In the genomic region with DNA sequence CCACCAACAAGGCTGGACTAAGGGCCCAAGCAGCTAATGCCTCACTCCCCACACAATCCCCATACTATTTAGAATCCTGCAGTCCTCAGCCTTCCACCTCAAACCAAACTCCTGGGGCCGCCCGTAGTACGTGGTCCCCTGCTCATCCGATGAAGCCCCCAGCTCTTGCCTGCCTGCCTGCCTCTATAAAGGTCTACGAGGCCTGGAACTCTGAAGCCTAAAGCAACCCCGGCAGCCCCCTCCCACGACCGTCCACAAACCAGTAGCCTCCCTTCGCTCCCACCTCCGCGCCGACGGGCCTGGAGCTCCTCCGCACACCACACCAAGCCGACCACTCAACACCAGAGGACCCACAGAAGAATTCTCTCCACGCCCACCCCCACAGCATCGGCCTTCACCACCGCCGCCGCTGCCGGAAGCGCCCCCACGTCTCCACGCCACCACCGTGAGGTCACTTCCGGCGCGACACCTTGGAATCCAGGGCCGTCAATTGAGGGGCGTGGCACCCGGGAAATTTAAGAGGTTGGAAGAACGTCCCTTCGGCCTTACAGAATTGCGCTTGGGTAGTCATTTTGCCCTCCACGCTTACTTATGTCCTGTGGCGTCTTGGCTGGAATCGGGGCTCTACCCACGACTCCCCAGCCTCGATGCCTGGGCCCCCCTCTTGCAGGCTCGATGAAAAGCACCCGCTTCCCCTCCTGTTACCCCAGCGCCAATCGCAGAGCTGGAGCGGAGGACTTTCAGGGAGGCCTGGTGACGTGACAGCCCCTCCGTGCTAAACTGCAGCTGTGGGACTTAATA, we compare ENCODE assay signal across 8 cellular contexts. TPM values are rescaled to one million over a fixed set of nuclear protein-coding genes. Genes with fewer than 3 reads are reported as not detected.
DNase-seq lines count a peak whose midpoint lies in the region; ATAC-seq and TF ChIP-seq lines count a peak whose summit lies in the region.

A gene with protein sequence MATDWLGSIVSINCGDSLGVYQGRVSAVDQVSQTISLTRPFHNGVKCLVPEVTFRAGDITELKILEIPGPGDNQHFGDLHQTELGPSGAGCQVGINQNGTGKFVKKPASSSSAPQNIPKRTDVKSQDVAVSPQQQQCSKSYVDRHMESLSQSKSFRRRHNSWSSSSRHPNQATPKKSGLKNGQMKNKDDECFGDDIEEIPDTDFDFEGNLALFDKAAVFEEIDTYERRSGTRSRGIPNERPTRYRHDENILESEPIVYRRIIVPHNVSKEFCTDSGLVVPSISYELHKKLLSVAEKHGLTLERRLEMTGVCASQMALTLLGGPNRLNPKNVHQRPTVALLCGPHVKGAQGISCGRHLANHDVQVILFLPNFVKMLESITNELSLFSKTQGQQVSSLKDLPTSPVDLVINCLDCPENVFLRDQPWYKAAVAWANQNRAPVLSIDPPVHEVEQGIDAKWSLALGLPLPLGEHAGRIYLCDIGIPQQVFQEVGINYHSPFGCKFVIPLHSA (minus strand): TSS at position 428 of the 801 bp plus-strand sequence. CDS start 20,900 bp downstream, outside the sequence.

- WGBS in adrenal gland, 4 donors, result 0 to 1% (median 1%) methylated on average over 27 to 46 of the region's 46 CpGs
- 0% methylated on average over 46 of the region's 46 CpGs for WGBS in heart right ventricle, 2 donors

- CTCF ChIA-PET in HEK293T (lab: Yijun Ruan, JAX), result interaction anchor here (1.0 kb wide), 1 partner anchor 73 kb away, joined by 3 read pairs; no protein-coding TSS in a partner anchor

- H3K9me3 ChIP-seq in ES-I3 (ENCODE audit: control insufficient read depth, insufficient read depth, low read length) (no peaks in the 10 kb centered on the region), adrenal gland (replicated peaks in 1 of 3) (no peaks in the 10 kb centered on the region), heart right ventricle (no peaks in the 10 kb centered on the region)

- TF ChIP-seq POLR2A in adrenal gland (IDR thresholded peaks at IDR 0.05), result no peak

- DNase-seq in HEK293T (ENCODE audit: extremely low spot score) (peak; percentile 95), NCI-H128 (lab: John Stamatoyannopoulos, UW; ENCODE audit: unreplicated experiment) (peak; percentile 40), T-helper 1 cell (peak; percentile 67 to 87 (median 81)), adrenal gland (peak; percentile 81 to 92 (median 90)), heart right ventricle (peak; percentile 88 to 91), posterior cingulate gyrus (peak; percentile 82 to 98 (median 90)), type B pancreatic cell (ENCODE audit: extremely low spot score, unreplicated experiment) (peak; percentile 87)

- H3K36me3 ChIP-seq in ES-I3 (ENCODE audit: insufficient read depth, low read length), result no peaks in the 10 kb centered on the region
- H3K36me3 ChIP-seq in adrenal gland (replicated peaks in 1 of 2), result no peaks in the 10 kb centered on the region
- no peaks in the 10 kb centered on the region for H3K36me3 ChIP-seq in heart right ventricle

- H3K4me3 Mint-ChIP-seq in type B pancreatic cell, result peak within 1 kb of the TSS; percentile 100

- peaks cover 4% of the 10 kb centered on the region for H3K27me3 Mint-ChIP-seq in type B pancreatic cell

- peaks cover 28% of the 10 kb centered on the region for H3K4me1 Mint-ChIP-seq in type B pancreatic cell (ENCODE audit: unreplicated experiment)

- peaks cover 6% of the 10 kb centered on the region; the same call in 1 of the 2 replicates for H3K4me1 ChIP-seq in ES-I3 (ENCODE audit: insufficient read depth, low read length)
- H3K4me1 ChIP-seq in adrenal gland (replicated peaks in 1 of 2), result peaks cover 0 to 23% of the 10 kb centered on the region in 2 donors
- H3K4me1 ChIP-seq in heart right ventricle, result peaks cover 0 to 32% (median 17%) of the 10 kb centered on the region in 9 donors

- H3K4me3 ChIP-seq in adrenal gland, result peak within 1 kb of the TSS; percentile 15 to 87 (median 64)
- peak within 1 kb of the TSS; percentile 57 to 89 (median 80) for H3K4me3 ChIP-seq in heart right ventricle

- H3K9me3 Mint-ChIP-seq in type B pancreatic cell, result no peaks in the 10 kb centered on the region

- H3K36me3 Mint-ChIP-seq in type B pancreatic cell, result peaks cover 10% of the 10 kb centered on the region

- TF ChIP-seq CTCF in adrenal gland (IDR thresholded peaks at IDR 0.05) (no peak), heart right ventricle (IDR thresholded peaks at IDR 0.05) (no peak), type B pancreatic cell (conservative IDR thresholded peaks at IDR 0.05) (no peak)

- intact Hi-C loops in adrenal gland (cut with DNase I) (no loop called here), heart right ventricle (cut with DNase I) (loop anchor here in 2 of 10 donors (10.0 kb wide), 2 partner anchors 51 to 69 kb away; no protein-coding TSS in a partner anchor), posterior cingulate gyrus (cut with DNase I) (no loop called here)

- H3K27me3 ChIP-seq in adrenal gland (no peaks in the 10 kb centered on the region), heart right ventricle (no peaks in the 10 kb centered on the region)

- peak within 1 kb of the TSS; percentile 68 for H3K9ac ChIP-seq in ES-I3 (ENCODE audit: low read depth, low read length)

- POLR2A ChIA-PET in HEK293T (lab: Yijun Ruan, JAX), result interaction anchor here (0.6 to 2.2 kb wide), 20 partner anchors 9 to 235 kb away, joined by 3 to 21 read pairs (median 3); a partner anchor contains a TSS

- peak within 1 kb of the TSS; percentile 99 for H3K27ac Mint-ChIP-seq in type B pancreatic cell

- peak within 1 kb of the TSS in 4 of 5 donors; percentile 34 to 87 (median 64) for H3K27ac ChIP-seq in adrenal gland
- peak within 1 kb of the TSS; percentile 49 to 87 (median 80) for H3K27ac ChIP-seq in heart right ventricle

- ATAC-seq in heart right ventricle, result peak; percentile 96 to 100 (median 98)

TF ChIP-seq in HEK293T, 16 proteins besides CTCF, POLR2A, EP300 and RAD21:
- TF ChIP-seq FOXM1 (IDR thresholded peaks at IDR 0.05; ENCODE audit: borderline replicate concordance) (no peak), BHLHE40 (IDR thresholded peaks at IDR 0.05; ENCODE audit: borderline replicate concordance) (no peak), ELF4 (IDR thresholded peaks at IDR 0.05) (no peak; the same call in 1 of the 2 replicates), L3MBTL2 (conservative IDR thresholded peaks at IDR 0.05) (peak; percentile 63), FOXK2 (IDR thresholded peaks at IDR 0.05) (no peak), HDGF (IDR thresholded peaks at IDR 0.05; ENCODE audit: borderline replicate concordance) (no peak), ARNT (IDR thresholded peaks at IDR 0.05) (no peak)
- TF ChIP-seq, protein P1, sequence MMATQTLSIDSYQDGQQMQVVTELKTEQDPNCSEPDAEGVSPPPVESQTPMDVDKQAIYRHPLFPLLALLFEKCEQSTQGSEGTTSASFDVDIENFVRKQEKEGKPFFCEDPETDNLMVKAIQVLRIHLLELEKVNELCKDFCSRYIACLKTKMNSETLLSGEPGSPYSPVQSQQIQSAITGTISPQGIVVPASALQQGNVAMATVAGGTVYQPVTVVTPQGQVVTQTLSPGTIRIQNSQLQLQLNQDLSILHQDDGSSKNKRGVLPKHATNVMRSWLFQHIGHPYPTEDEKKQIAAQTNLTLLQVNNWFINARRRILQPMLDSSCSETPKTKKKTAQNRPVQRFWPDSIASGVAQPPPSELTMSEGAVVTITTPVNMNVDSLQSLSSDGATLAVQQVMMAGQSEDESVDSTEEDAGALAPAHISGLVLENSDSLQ (IDR thresholded peaks at IDR 0.05), result peak; percentile 89

RNA-seq across cellular contexts. Expression of the gene that starts here (rescaled TPM):
- total RNA-seq in adrenal gland, result 10 to 100 TPM in 4 of 8 donors, 1 to 10 TPM in 4; 3.9 to 25.3 (median 13.9) TPM
- 10 to 100 TPM; 13.6 to 18.9 (median 18.6) TPM for polyA plus RNA-seq in adrenal gland
- total RNA-seq in heart right ventricle, result 10 to 100 TPM; 14.4 to 18.1 (median 15.8) TPM
- polyA plus RNA-seq in heart right ventricle, result 10 to 100 TPM; 10.4 to 11.9 TPM
- 72.3 and 105 TPM in 2 replicates for total RNA-seq in type B pancreatic cell (ENCODE audit: low replicate concordance)

Comparison
In these comparisons a context has a peak if more than half of its experiments do, and no peak if none do; other contexts are left out.
1. Peak in every context shown above with its lines: DNase-seq, ATAC-seq, H3K4me3 ChIP-seq and H3K27ac ChIP-seq.
2. DNase-seq: peak in every context shown above with its lines; median percentile 95 in HEK293T; 90 in posterior cingulate gyrus; 90 in adrenal gland; 90 in heart right ventricle; 87 in type B pancreatic cell; 81 in T-helper 1 cell; 40 in NCI-H128.